Comparison of ENCODE assay signal across 9 cellular contexts in genomic region chr4:102823464-102823863, GRCh38.
DNase-seq lines count a peak whose midpoint lies in the region; TF ChIP-seq lines count a peak whose summit lies in the region.
"Had no signal": no experiment of that assay in that cellular context is flagged by ENCODE, and none has a peak within 500 bp of the region (broad histone marks: within the 10 kb centered on the region; RNA-seq: fewer than 3 reads in every experiment).

No MANE protein-coding gene starts in this region.

- H3K9ac ChIP-seq in HUES6 (ENCODE audit: low read length) (no peak overlapping the region), duodenal mucosa (ENCODE audit: low read depth in 1 of 2, low read length in 2 of 2) (peak overlapping the region; percentile 6 to 99)

- H3K4me1 ChIP-seq in HUES6 (ENCODE audit: control insufficient read depth, insufficient read depth, low read length): peaks cover 49% of the 10 kb centered on the region
- H3K4me1 ChIP-seq in duodenal mucosa (ENCODE audit: control insufficient read depth in 1 of 2, insufficient read depth in 2 of 2, low read length in 2 of 2): peaks cover 46 to 53% of the 10 kb centered on the region in 2 donors
- H3K4me1 ChIP-seq in neutrophil (ENCODE audit: control insufficient read depth in 1 of 2, insufficient read depth in 1 of 2, low read depth in 1 of 2, low read length in 1 of 2): peaks cover 66 to 72% of the 10 kb centered on the region in 2 experiments

- peaks cover 50% of the 10 kb centered on the region for H3K36me3 ChIP-seq in HUES6 (ENCODE audit: control insufficient read depth, insufficient read depth, low read length)
- H3K36me3 ChIP-seq in duodenal mucosa (ENCODE audit: control insufficient read depth in 1 of 2, insufficient read depth in 2 of 2, low read length in 2 of 2): peaks cover 0 to 7% of the 10 kb centered on the region in 2 donors
- H3K36me3 ChIP-seq in neutrophil: no peaks in the 10 kb centered on the region

- TF ChIP-seq CTCF in AG10803 (conservative IDR thresholded peaks at IDR 0.05; ENCODE audit: low read length) (no peak), neutrophil (IDR thresholded peaks at IDR 0.05) (no peak)

- H3K9me3 ChIP-seq in HUES6 (ENCODE audit: control insufficient read depth, insufficient read depth, low read depth, low read length) (no peaks in the 10 kb centered on the region), duodenal mucosa (ENCODE audit: control insufficient read depth in 1 of 2, low read length in 2 of 2) (no peaks in the 10 kb centered on the region), neutrophil (no peaks in the 10 kb centered on the region)

- no peak for DNase-seq in AG10803 (ENCODE audit: low read depth)
- DNase-seq in OCI-M1 (lab: John Stamatoyannopoulos, UW): no peak
- no peak for DNase-seq in NCI-H226
- DNase-seq in NCI-H748 (lab: John Stamatoyannopoulos, UW; ENCODE audit: unreplicated experiment): no peak
- no peak for DNase-seq in erythroblast (lab: John Stamatoyannopoulos, UW)
- DNase-seq: effector CD8-positive, alpha-beta T cell had no signal

- peak overlapping the region; percentile 91 for H3K4me3 ChIP-seq in AG10803 (ENCODE audit: low read length)
- H3K4me3 ChIP-seq in HUES6 (ENCODE audit: low read depth, low read length): peak overlapping the region; percentile 97
- peak overlapping the region; percentile 53 to 95 for H3K4me3 ChIP-seq in duodenal mucosa (ENCODE audit: low read depth in 1 of 2, low read length in 2 of 2)
- peak overlapping the region in 1 of 2 experiments; percentile 98 for H3K4me3 ChIP-seq in neutrophil (ENCODE audit: low read depth in 1 of 2, low read length in 1 of 2)

- H3K27me3 ChIP-seq in HUES6 (ENCODE audit: control insufficient read depth, insufficient read depth, low read length): no peaks in the 10 kb centered on the region
- H3K27me3 ChIP-seq in duodenal mucosa (ENCODE audit: control insufficient read depth in 1 of 2, insufficient read depth in 2 of 2, low read length in 2 of 2): no peaks in the 10 kb centered on the region
- H3K27me3 ChIP-seq in neutrophil: no peaks in the 10 kb centered on the region

- TF ChIP-seq POLR2A in erythroblast (IDR thresholded peaks at IDR 0.05; ENCODE audit: low read length): no peak

- H3K27ac ChIP-seq in HUES6 (ENCODE audit: low read depth, low read length) (no peak overlapping the region), duodenal mucosa (ENCODE audit: low read depth, low read length) (no peak overlapping the region), neutrophil (peak overlapping the region; percentile 100)
